Comparison of ENCODE assay signal across 1 cellular context in genomic region chr17:38559880-38560230, GRCh38.
TF ChIP-seq lines count a peak whose summit lies in the region.

No MANE protein-coding gene starts in this region.

TF ChIP-seq in HepG2, 621 proteins besides CTCF, POLR2A, EP300 and RAD21 (continued from another document and continues in another):
- TF ChIP-seq HMGXB3 (CRISPR knock-in tag; IDR thresholded peaks at IDR 0.05; ENCODE audit: borderline replicate concordance) (no peak), ZNF572 (CRISPR knock-in tag; IDR thresholded peaks at IDR 0.05) (0 out of 2 replicates have a peak, but pooled peaks have one; percentile 13), ARID5B (CRISPR knock-in tag; IDR thresholded peaks at IDR 0.05) (no peak), SMAD3 (CRISPR knock-in tag; IDR thresholded peaks at IDR 0.05) (no peak), HNF4G (IDR thresholded peaks at IDR 0.05; ENCODE audit: borderline replicate concordance, low read depth, low read length) (0 out of 2 replicates have a peak, but pooled peaks have one; percentile 9), HNF4G (CRISPR knock-in tag; IDR thresholded peaks at IDR 0.05; ENCODE audit: borderline replicate concordance, low read depth) (no peak), JARID2 (CRISPR knock-in tag; IDR thresholded peaks at IDR 0.05; ENCODE audit: insufficient replicate concordance) (no peak), ZBTB38 (CRISPR knock-in tag; IDR thresholded peaks at IDR 0.05) (no peak), KDM5B (CRISPR knock-in tag; IDR thresholded peaks at IDR 0.05; ENCODE audit: borderline replicate concordance) (no peak), RBAK (CRISPR knock-in tag; IDR thresholded peaks at IDR 0.05) (no peak), ZNF607 (CRISPR knock-in tag; IDR thresholded peaks at IDR 0.05; ENCODE audit: borderline replicate concordance) (no peak), FLYWCH1 (CRISPR knock-in tag; IDR thresholded peaks at IDR 0.05) (no peak), GLMP (CRISPR knock-in tag; IDR thresholded peaks at IDR 0.05; ENCODE audit: borderline replicate concordance) (no peak), USF2 (IDR thresholded peaks at IDR 0.05; ENCODE audit: low read depth, low read length) (no peak), USF2 (CRISPR knock-in tag; IDR thresholded peaks at IDR 0.05; ENCODE audit: borderline replicate concordance) (no peak), ZNF441 (CRISPR knock-in tag; IDR thresholded peaks at IDR 0.05; ENCODE audit: borderline replicate concordance) (no peak), ZBTB40 (IDR thresholded peaks at IDR 0.05) (no peak), ZBTB40 (CRISPR knock-in tag; IDR thresholded peaks at IDR 0.05) (no peak), CEBPB (IDR thresholded peaks at IDR 0.05; ENCODE audit: borderline replicate concordance, low read depth, low read length) (no peak; the same call in 1 of the 2 replicates), FOXJ3 (CRISPR knock-in tag; IDR thresholded peaks at IDR 0.05; ENCODE audit: borderline replicate concordance) (no peak), CHD2 (IDR thresholded peaks at IDR 0.05; ENCODE audit: low read depth, low read length) (no peak), ZNF44 (CRISPR knock-in tag; IDR thresholded peaks at IDR 0.05) (no peak), SMC3 (IDR thresholded peaks at IDR 0.05; ENCODE audit: low read length) (no peak), GABPB1 (CRISPR knock-in tag; IDR thresholded peaks at IDR 0.05) (no peak), GTF3A (CRISPR knock-in tag; conservative IDR thresholded peaks at IDR 0.05) (no peak), ZNF354B (CRISPR knock-in tag; IDR thresholded peaks at IDR 0.05) (no peak), ELF1 (CRISPR knock-in tag; IDR thresholded peaks at IDR 0.05) (no peak), FOXP1 (IDR thresholded peaks at IDR 0.05) (no peak), FOXP1 (CRISPR knock-in tag; IDR thresholded peaks at IDR 0.05) (no peak), CBX5 (CRISPR knock-in tag; IDR thresholded peaks at IDR 0.05; ENCODE audit: borderline replicate concordance) (no peak), SMYD3 (CRISPR knock-in tag; IDR thresholded peaks at IDR 0.05) (no peak), PREB (CRISPR knock-in tag; IDR thresholded peaks at IDR 0.05) (no peak), ADNP (CRISPR knock-in tag; IDR thresholded peaks at IDR 0.05) (no peak), SMARCE1 (IDR thresholded peaks at IDR 0.05; ENCODE audit: borderline replicate concordance) (no peak), FOXK2 (IDR thresholded peaks at IDR 0.05) (no peak), ZNF564 (CRISPR knock-in tag; IDR thresholded peaks at IDR 0.05) (no peak), BRF2 (CRISPR knock-in tag; IDR thresholded peaks at IDR 0.05) (no peak), NPAS2 (CRISPR knock-in tag; IDR thresholded peaks at IDR 0.05; ENCODE audit: borderline replicate concordance) (no peak), ISX (CRISPR knock-in tag; conservative IDR thresholded peaks at IDR 0.05) (no peak), SRSF1 (optimal IDR thresholded peaks at IDR 0.05; ENCODE audit: low read depth, low read length) (no peak), ZNF841 (CRISPR knock-in tag; IDR thresholded peaks at IDR 0.05; ENCODE audit: borderline replicate concordance) (no peak), NR2F2 (IDR thresholded peaks at IDR 0.05; ENCODE audit: borderline replicate concordance, low read depth) (no peak; the same call in 1 of the 2 replicates)
